Comparison of ENCODE assay signal across 8 cellular contexts in genomic region chr2:157281316-157281715, GRCh38. TPM values are rescaled to one million over a fixed set of nuclear protein-coding genes. Genes with fewer than 3 reads are reported as not detected.
"Had no signal": no experiment of that assay in that cellular context is flagged by ENCODE, and none has a peak within 500 bp of the region (broad histone marks: within the 10 kb centered on the region; RNA-seq: fewer than 3 reads in every experiment).

No MANE protein-coding gene starts in this region.

- H3K27ac ChIP-seq: GM23248 had no signal

- H3K9ac ChIP-seq: GM23248 had no signal

- H2AFZ ChIP-seq: GM23248, GM23338 had no signal

- DNase-seq: GM23248, GOT3, H7, H9, HCEC 1CT, HFFc6 had no signal

- H3K4me2 ChIP-seq: GM23338 had no signal

- H3K4me3 ChIP-seq: GM23248, GM23338, HAP-1 had no signal

- H3K36me3 ChIP-seq: HAP-1 had no signal

- H3K4me1 ChIP-seq: HAP-1 had no signal

RNA-seq across cellular contexts. Expression of gene ERMN, which starts 44.3 kb away (rescaled TPM):
- polyA plus RNA-seq: GM23248 had no signal
